In the genomic region with DNA sequence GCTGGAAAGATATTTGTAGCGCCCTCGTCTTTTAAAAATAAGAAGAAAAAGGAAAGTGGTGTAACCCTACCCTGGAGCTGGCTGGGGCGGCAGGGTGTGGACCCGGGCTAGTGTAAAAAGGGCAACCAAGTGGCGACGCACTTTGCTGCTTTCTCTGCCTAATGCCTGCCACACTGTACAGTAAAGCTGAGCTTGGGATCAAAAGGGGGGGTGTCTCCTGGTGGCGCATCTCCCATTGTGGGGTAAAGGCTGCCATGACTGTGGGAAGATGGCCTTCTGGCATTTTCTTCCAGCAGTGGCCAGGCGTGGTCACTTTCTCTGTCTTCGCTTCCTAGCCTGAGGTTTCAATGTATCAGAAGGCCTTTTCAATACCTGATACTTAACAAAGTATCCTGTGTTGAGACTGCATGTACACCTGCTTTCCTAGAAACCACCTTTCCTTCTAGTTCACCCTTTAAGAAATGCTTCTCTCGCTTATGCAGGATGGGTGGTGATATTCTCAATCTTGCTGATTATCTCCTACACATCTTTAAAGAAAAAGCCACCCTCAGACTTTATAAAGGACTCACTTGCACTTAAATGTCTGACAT, we compare ENCODE assay signal across 8 cellular contexts. TPM values are rescaled to one million over a fixed set of nuclear protein-coding genes. Genes with fewer than 3 reads are reported as not detected.
DNase-seq lines count a peak whose midpoint lies in the region; ATAC-seq, FAIRE-seq and TF ChIP-seq lines count a peak whose summit lies in the region.

No MANE protein-coding gene starts in this region.

- H3K27ac Mint-ChIP-seq in activated naive CD4-positive, alpha-beta T cell treated with anti-CD3 and anti-CD28 coated beads, Interleukin-2, amount 50 U/mL, for 72 hours, result peak overlapping the region; percentile 92 to 99

- H3K4me1 ChIP-seq in heart left ventricle, result peaks cover 14 to 87% (median 70%) of the 10 kb centered on the region in 12 donors
- H3K4me1 ChIP-seq in pancreas, result peaks cover 19 to 64% (median 49%) of the 10 kb centered on the region in 3 donors

- intact Hi-C loops in heart left ventricle (cut with DNase I) (loop anchor here in 3 of 10 donors (2.0 to 5.0 kb wide), 3 partner anchors 31 to 37 kb away; a partner anchor contains a TSS), pancreas (cut with DNase I) (no loop called here)

- no peak for TF ChIP-seq CTCF in heart left ventricle (IDR thresholded peaks at IDR 0.05)
- TF ChIP-seq CTCF in pancreas (IDR thresholded peaks at IDR 0.05), result no peak

- peaks cover 27 to 42% of the 10 kb centered on the region in 2 donors for H3K36me3 Mint-ChIP-seq in activated naive CD4-positive, alpha-beta T cell treated with anti-CD3 and anti-CD28 coated beads, Interleukin-2, amount 50 U/mL, for 72 hours

- H3K4me3 ChIP-seq in heart left ventricle (peak overlapping the region; percentile 58 to 97 (median 90)), pancreas (peak overlapping the region; percentile 68 to 86 (median 76))

- ATAC-seq in activated naive CD4-positive, alpha-beta T cell treated with anti-CD3 and anti-CD28 coated beads, Interleukin-2, amount 50 U/mL, for 72 hours, result no peak
- ATAC-seq in heart left ventricle, result peak; percentile 23 to 38 (median 24)
- ATAC-seq in pancreas, result peak; percentile 15 to 40 (median 32)
- ATAC-seq in HG03378 (IDR thresholded peaks at IDR 0.05; ENCODE audit: unreplicated experiment), result no peak
- no peak for ATAC-seq in HG02970 (IDR thresholded peaks at IDR 0.05; ENCODE audit: low FRiP score, unreplicated experiment)

- H3K36me3 ChIP-seq in heart left ventricle, result peaks cover 0 to 27% (median under 1%) of the 10 kb centered on the region in 9 donors
- H3K36me3 ChIP-seq in pancreas, result no peaks in the 10 kb centered on the region

- H3K27me3 ChIP-seq in heart left ventricle (no peaks in the 10 kb centered on the region), pancreas (no peaks in the 10 kb centered on the region)

- no peak for FAIRE-seq in pancreas (lab: Jason Lieb, UNC)

- H3K27ac ChIP-seq in heart left ventricle (peak overlapping the region; percentile 87 to 99 (median 94)), pancreas (peak overlapping the region; percentile 79 to 95 (median 91))

- H3K9me3 Mint-ChIP-seq in activated naive CD4-positive, alpha-beta T cell treated with anti-CD3 and anti-CD28 coated beads, Interleukin-2, amount 50 U/mL, for 72 hours, result no peaks in the 10 kb centered on the region

- WGBS in heart left ventricle, 4 donors, result 1 to 2% (median 1%) methylated on average over 10 of the region's 10 CpGs
- 1% methylated on average over 10 of the region's 10 CpGs for WGBS in pancreas, 2 donors

- TF ChIP-seq POLR2A in heart left ventricle (IDR thresholded peaks at IDR 0.05), result no peak

- DNase-seq in AG20443 (ENCODE audit: low spot score), result peak; percentile 26
- peak; percentile 32 for DNase-seq in HCEC 1CT
- DNase-seq in activated naive CD4-positive, alpha-beta T cell treated with anti-CD3 and anti-CD28 coated beads, Interleukin-2, amount 50 U/mL, for 72 hours (ENCODE audit: low spot score in 2 of 2), result no peak
- DNase-seq in heart left ventricle, result peak in 4 of 5 donors; percentile 33 to 63 (median 42)
- DNase-seq in pancreas, result peak in 5 of 6 donors; percentile 11 to 59 (median 44)
- no peak for DNase-seq in SHP77 treated with DMSO at 0.1 percent for 48 hours (lab: John Stamatoyannopoulos, UW)

- H3K9me3 ChIP-seq in heart left ventricle (no peaks in the 10 kb centered on the region), pancreas (no peaks in the 10 kb centered on the region)

RNA-seq across cellular contexts. Expression of a gene that starts 0.9 kb away (rescaled TPM):
- 100 to 1,000 TPM in 1 of 2 donors, 10 to 100 TPM in 1; 73.5 to 108 TPM for total RNA-seq in activated naive CD4-positive, alpha-beta T cell treated with anti-CD3 and anti-CD28 coated beads, Interleukin-2, amount 50 U/mL, for 72 hours
- total RNA-seq in heart left ventricle, result 100 to 1,000 TPM; 164 to 231 (median 197) TPM
- polyA plus RNA-seq in heart left ventricle, result 100 to 1,000 TPM; 245 to 256 TPM
- 10 to 100 TPM; 29.5 to 78.9 (median 38.8) TPM for total RNA-seq in pancreas
- polyA plus RNA-seq in pancreas, result 10 to 100 TPM; 42.4 to 47.7 TPM

RNA-seq across cellular contexts. Expression of a gene that starts 5.5 kb away (rescaled TPM):
- total RNA-seq in activated naive CD4-positive, alpha-beta T cell treated with anti-CD3 and anti-CD28 coated beads, Interleukin-2, amount 50 U/mL, for 72 hours, result 10 to 100 TPM; 79.6 to 89.3 TPM
- 100 to 1,000 TPM in 2 of 9 donors, 10 to 100 TPM in 7; 70.9 to 117 (median 79.4) TPM for total RNA-seq in heart left ventricle
- 10 to 100 TPM; 45.1 to 57.7 TPM for polyA plus RNA-seq in heart left ventricle
- 10 to 100 TPM; 11.7 to 32.9 (median 15.9) TPM for total RNA-seq in pancreas
- 10 to 100 TPM; 16.3 to 28.0 TPM for polyA plus RNA-seq in pancreas

RNA-seq across cellular contexts. Expression of a gene that starts 33.5 kb away (rescaled TPM):
- total RNA-seq in activated naive CD4-positive, alpha-beta T cell treated with anti-CD3 and anti-CD28 coated beads, Interleukin-2, amount 50 U/mL, for 72 hours, result 10 to 100 TPM; 43.2 to 44.3 TPM
- total RNA-seq in heart left ventricle (10 to 100 TPM; 12.6 to 23.4 (median 20.1) TPM), pancreas (10 to 100 TPM; 15.2 to 25.9 (median 18.1) TPM)
- polyA plus RNA-seq in heart left ventricle (10 to 100 TPM in 1 of 2 donors, 1 to 10 TPM in 1; 4.0 to 15.4 TPM), pancreas (10 to 100 TPM in 1 of 2 donors, 1 to 10 TPM in 1; 5.7 to 10.7 TPM)

RNA-seq across cellular contexts. Expression of a gene that starts 36.8 kb away (rescaled TPM):
- not detected for total RNA-seq in activated naive CD4-positive, alpha-beta T cell treated with anti-CD3 and anti-CD28 coated beads, Interleukin-2, amount 50 U/mL, for 72 hours
- total RNA-seq in heart left ventricle, result 100 to 1,000 TPM in 8 of 9 donors, 10 to 100 TPM in 1; 95.9 to 233 (median 159) TPM
- 10 to 100 TPM; 38.6 to 99.8 TPM for polyA plus RNA-seq in heart left ventricle
- under 1 TPM in 1 of 6 donors, not detected in 5; 0.08 TPM for total RNA-seq in pancreas
- not detected for polyA plus RNA-seq in pancreas

Comparison
In these comparisons a context has a peak if more than half of its experiments do, and no peak if none do; other contexts are left out.
1. DNase-seq: peak in AG20443 (single experiment), HCEC 1CT (single experiment), heart left ventricle (4 of 5) and pancreas (5 of 6); none in activated naive CD4-positive, alpha-beta T cell treated with anti-CD3 and anti-CD28 coated beads, Interleukin-2, amount 50 U/mL, for 72 hours (0 of 2) and SHP77 treated with DMSO at 0.1 percent for 48 hours (single experiment).
2. ATAC-seq: peak in heart left ventricle (4 of 4) and pancreas (4 of 4); none in activated naive CD4-positive, alpha-beta T cell treated with anti-CD3 and anti-CD28 coated beads, Interleukin-2, amount 50 U/mL, for 72 hours (0 of 2), HG03378 (single experiment) and HG02970 (single experiment).